18 cellular contexts compared by ENCODE assay signal in genomic region chr4:2172161-2172560, GRCh38.
DNase-seq lines count a peak whose midpoint lies in the region; ATAC-seq and TF ChIP-seq lines count a peak whose summit lies in the region.
"Had no signal": no experiment of that assay in that cellular context is flagged by ENCODE, and none has a peak within 500 bp of the region (broad histone marks: within the 10 kb centered on the region; RNA-seq: fewer than 3 reads in every experiment).

No MANE protein-coding gene starts in this region.

- no peaks in the 10 kb centered on the region for H3K9me3 Mint-ChIP-seq in CD4-positive, CD25-positive, alpha-beta regulatory T cell
- H3K9me3 Mint-ChIP-seq in T-helper 2 cell treated with Interferon-gamma antibody and Interleukin-4, amounts not matched to agents 5 μg/mL and 100 μg/mL, for 36 hours, result no peaks in the 10 kb centered on the region
- H3K9me3 Mint-ChIP-seq: WTC11 had no signal

- ATAC-seq in CD4-positive, CD25-positive, alpha-beta regulatory T cell (ENCODE audit: low read depth in 2 of 2), result peak; percentile 39 to 46
- peak; percentile 47 to 68 (median 58) for ATAC-seq in right lobe of liver
- ATAC-seq: pancreas, WTC11 had no signal

- peaks cover 25% of the 10 kb centered on the region for H3K4me1 ChIP-seq in CD4-positive, CD25-positive, alpha-beta regulatory T cell (ENCODE audit: control insufficient read depth, insufficient read depth, low read length, poor library complexity, severe bottlenecking)
- H3K4me1 ChIP-seq in right lobe of liver, result no peaks in the 10 kb centered on the region
- H3K4me1 ChIP-seq in vagina, result no peaks in the 10 kb centered on the region
- H3K4me1 ChIP-seq: left ventricle myocardium inferior had no signal

- WGBS in right lobe of liver (ENCODE audit: insufficient coverage, low coverage, low lambda C conversion rate, missing lambda C conversion rate), result 51% methylated on average over 4 of the region's 4 CpGs

- peak overlapping the region; percentile 6 to 90 (median 32) for H3K4me3 Mint-ChIP-seq in CD4-positive, CD25-positive, alpha-beta regulatory T cell
- peak overlapping the region; percentile 55 for H3K4me3 Mint-ChIP-seq in T-helper 2 cell treated with Interferon-gamma antibody and Interleukin-4, amounts not matched to agents 5 μg/mL and 100 μg/mL, for 36 hours
- H3K4me3 Mint-ChIP-seq: WTC11 had no signal

- intact Hi-C loops in right lobe of liver (cut with DNase I), result no loop called here
- intact Hi-C loops in vagina (cut with DNase I), result no loop called here

- no peak overlapping the region for H3K27ac ChIP-seq in CD4-positive, CD25-positive, alpha-beta regulatory T cell (ENCODE audit: insufficient read depth, low read length, poor library complexity, severe bottlenecking)
- peak overlapping the region; percentile 35 for H3K27ac ChIP-seq in HL-60 (replicated peaks)
- H3K27ac ChIP-seq in right lobe of liver, result no peak overlapping the region
- no peak overlapping the region for H3K27ac ChIP-seq in vagina
- H3K27ac ChIP-seq: left ventricle myocardium inferior, pancreas, RWPE1 had no signal

- H3K4me1 Mint-ChIP-seq in CD4-positive, CD25-positive, alpha-beta regulatory T cell, result peaks cover 13 to 51% (median 30%) of the 10 kb centered on the region in 4 donors
- H3K4me1 Mint-ChIP-seq in T-helper 2 cell treated with Interferon-gamma antibody and Interleukin-4, amounts not matched to agents 5 μg/mL and 100 μg/mL, for 36 hours (ENCODE audit: low read depth), result peaks cover 68% of the 10 kb centered on the region
- H3K4me1 Mint-ChIP-seq: WTC11 had no signal

- TF ChIP-seq POLR2A in right lobe of liver (IDR thresholded peaks at IDR 0.05) (no peak), vagina (IDR thresholded peaks at IDR 0.05) (no peak)

- DNase-seq in CD4-positive, CD25-positive, alpha-beta regulatory T cell, result peak in 2 of 3 donors; percentile 49 to 78
- peak; percentile 34 to 70 for DNase-seq in HL-60 (ENCODE audit: low read depth in 1 of 2, low spot score in 1 of 2)
- DNase-seq in T-helper 2 cell treated with Interferon-gamma antibody and Interleukin-4, amounts not matched to agents 5 μg/mL and 100 μg/mL, for 36 hours (ENCODE audit: low spot score), result no peak
- DNase-seq in right lobe of liver, result no peak
- no peak for DNase-seq in putamen (ENCODE audit: low spot score)
- no peak for DNase-seq in NCI-H69 (lab: John Stamatoyannopoulos, UW)
- no peak for DNase-seq in vagina (ENCODE audit: extremely low spot score in 2 of 2)
- DNase-seq: cortex of kidney; GDM1; IMR-90; left ventricle myocardium inferior; NCI-H1105 treated with DMSO at 0.1 percent for 48 hours; NCI-H2171 treated with DMSO at 0.1 percent for 48 hours; pancreas; stimulated activated CD4-positive, alpha-beta T cell treated with anti-CD3 and anti-CD28 coated beads, Interleukin-2, amount 100 ng/mL, for 48 hours; SW 1271 had no signal

- peaks cover 14% of the 10 kb centered on the region for H3K36me3 Mint-ChIP-seq in CD4-positive, CD25-positive, alpha-beta regulatory T cell
- H3K36me3 Mint-ChIP-seq in T-helper 2 cell treated with Interferon-gamma antibody and Interleukin-4, amounts not matched to agents 5 μg/mL and 100 μg/mL, for 36 hours (ENCODE audit: low read depth), result peaks cover 24% of the 10 kb centered on the region
- H3K36me3 Mint-ChIP-seq: WTC11 had no signal

- no peaks in the 10 kb centered on the region for H3K27me3 ChIP-seq in CD4-positive, CD25-positive, alpha-beta regulatory T cell (ENCODE audit: control insufficient read depth, insufficient read depth, low read length)
- H3K27me3 ChIP-seq in HL-60 (ENCODE audit: insufficient read depth, poor library complexity, severe bottlenecking) (no peaks in the 10 kb centered on the region), right lobe of liver (no peaks in the 10 kb centered on the region), vagina (no peaks in the 10 kb centered on the region)
- H3K27me3 ChIP-seq: pancreas had no signal

- TF ChIP-seq CTCF in HL-60 (IDR thresholded peaks at IDR 0.05; ENCODE audit: insufficient read depth, low read length) (no peak), right lobe of liver (IDR thresholded peaks at IDR 0.05) (no peak), vagina (IDR thresholded peaks at IDR 0.05) (no peak)

- H3K27me3 Mint-ChIP-seq in CD4-positive, CD25-positive, alpha-beta regulatory T cell, result no peaks in the 10 kb centered on the region
- H3K27me3 Mint-ChIP-seq in T-helper 2 cell treated with Interferon-gamma antibody and Interleukin-4, amounts not matched to agents 5 μg/mL and 100 μg/mL, for 36 hours (ENCODE audit: low read depth), result no peaks in the 10 kb centered on the region

- peak overlapping the region; percentile 58 for H3K4me3 ChIP-seq in CD4-positive, CD25-positive, alpha-beta regulatory T cell (ENCODE audit: low read depth, low read length)
- no peak overlapping the region for H3K4me3 ChIP-seq in HL-60 (replicated peaks; ENCODE audit: insufficient read depth, low read length)
- no peak overlapping the region for H3K4me3 ChIP-seq in right lobe of liver
- H3K4me3 ChIP-seq in vagina, result no peak overlapping the region
- H3K4me3 ChIP-seq: left ventricle myocardium inferior, pancreas had no signal

- H3K36me3 ChIP-seq in CD4-positive, CD25-positive, alpha-beta regulatory T cell (ENCODE audit: control insufficient read depth, insufficient read depth, low read length), result no peaks in the 10 kb centered on the region
- peaks cover 0 to 3% (median 0%) of the 10 kb centered on the region in 4 donors for H3K36me3 ChIP-seq in right lobe of liver
- H3K36me3 ChIP-seq in vagina, result no peaks in the 10 kb centered on the region
- H3K36me3 ChIP-seq: pancreas had no signal

- no peaks in the 10 kb centered on the region for H3K9me3 ChIP-seq in CD4-positive, CD25-positive, alpha-beta regulatory T cell (ENCODE audit: control insufficient read depth in 2 of 2, low read length in 2 of 2)
- H3K9me3 ChIP-seq in right lobe of liver (no peaks in the 10 kb centered on the region), vagina (no peaks in the 10 kb centered on the region)
- H3K9me3 ChIP-seq: left ventricle myocardium inferior, pancreas had no signal

- H3K27ac Mint-ChIP-seq in CD4-positive, CD25-positive, alpha-beta regulatory T cell, result peak overlapping the region; percentile 25 to 82 (median 62)
- H3K27ac Mint-ChIP-seq in T-helper 2 cell treated with Interferon-gamma antibody and Interleukin-4, amounts not matched to agents 5 μg/mL and 100 μg/mL, for 36 hours, result peak overlapping the region; percentile 90
- H3K27ac Mint-ChIP-seq: WTC11 had no signal

Comparison
In these comparisons a context has a peak if more than half of its experiments do, and no peak if none do; other contexts are left out.
1. DNase-seq: peak in CD4-positive, CD25-positive, alpha-beta regulatory T cell (2 of 3) and HL-60 (2 of 2); none in T-helper 2 cell treated with Interferon-gamma antibody and Interleukin-4, amounts not matched to agents 5 μg/mL and 100 μg/mL, for 36 hours (single experiment), right lobe of liver (0 of 3), putamen (single experiment), NCI-H69 (single experiment) and vagina (0 of 2).